ENCODE assay signal across 8 cellular contexts in genomic region chr2:173151671-173152398, GRCh38.
DNase-seq lines count a peak whose midpoint lies in the region; ATAC-seq and TF ChIP-seq lines count a peak whose summit lies in the region.

No MANE protein-coding gene starts in this region.

- DNase-seq in SJSA1 (ENCODE audit: low read depth in 1 of 2, low spot score in 2 of 2) (peak in 1 of 2 experiments; percentile 50), mucosa of descending colon (no peak), suprapubic skin (ENCODE audit: low spot score in 2 of 2) (no peak), AG08396 (ENCODE audit: low spot score) (no peak), H7 (no peak)

- peak overlapping the region; percentile 33 for H3K27ac ChIP-seq in SJSA1
- no peak overlapping the region for H3K27ac ChIP-seq in suprapubic skin

- no peaks in the 10 kb centered on the region for H3K27me3 ChIP-seq in SJSA1 (replicated peaks)
- no peaks in the 10 kb centered on the region for H3K27me3 ChIP-seq in suprapubic skin
- H3K27me3 ChIP-seq in H7 (ENCODE audit: control insufficient read depth, insufficient read depth, low read length): no peaks in the 10 kb centered on the region

- H3K4me1 ChIP-seq in SJSA1 (replicated peaks): peaks cover 48% of the 10 kb centered on the region
- no peaks in the 10 kb centered on the region for H3K4me1 ChIP-seq in mucosa of descending colon (ENCODE audit: low read depth)
- peaks cover 2% of the 10 kb centered on the region for H3K4me1 ChIP-seq in suprapubic skin

- H3K4me3 ChIP-seq in SJSA1 (no peak overlapping the region), mucosa of descending colon (no peak overlapping the region), suprapubic skin (no peak overlapping the region), H7 (ENCODE audit: insufficient read depth, low read depth, low read length) (no peak overlapping the region)

- WGBS in suprapubic skin: 65% methylated on average over 3 of the region's 3 CpGs

- intact Hi-C loops in mucosa of descending colon (cut with DNase I, micrococcal nuclease): no loop called here

- no peak for TF ChIP-seq EP300 in suprapubic skin (IDR thresholded peaks at IDR 0.05)

- TF ChIP-seq POLR2A in suprapubic skin (IDR thresholded peaks at IDR 0.05): no peak

- ATAC-seq in GM18517 (IDR thresholded peaks at IDR 0.05; ENCODE audit: unreplicated experiment): peak; percentile 63
- peak; percentile 80 for ATAC-seq in HG02885 (IDR thresholded peaks at IDR 0.05; ENCODE audit: poor library complexity, unreplicated experiment)
- ATAC-seq in mucosa of descending colon: peak; percentile 39
- no peak for ATAC-seq in GM19328 (IDR thresholded peaks at IDR 0.05; ENCODE audit: unreplicated experiment)

- TF ChIP-seq CTCF in mucosa of descending colon (IDR thresholded peaks at IDR 0.05) (no peak), suprapubic skin (IDR thresholded peaks at IDR 0.05) (no peak)

- H3K36me3 ChIP-seq in SJSA1 (peaks cover 25% of the 10 kb centered on the region; the same call in 1 of the 2 replicates), mucosa of descending colon (ENCODE audit: low read depth) (no peaks in the 10 kb centered on the region), suprapubic skin (no peaks in the 10 kb centered on the region), H7 (replicated peaks; ENCODE audit: control insufficient read depth, insufficient read depth, low read length) (no peaks in the 10 kb centered on the region)

- no peaks in the 10 kb centered on the region for H3K9me3 ChIP-seq in SJSA1 (replicated peaks)
- no peaks in the 10 kb centered on the region for H3K9me3 ChIP-seq in mucosa of descending colon
- H3K9me3 ChIP-seq in suprapubic skin: no peaks in the 10 kb centered on the region
